ENCODE assay signal across 19 cellular contexts in genomic region chrX:18889982-18890381, GRCh38.
"Had no signal": no experiment of that assay in that cellular context is flagged by ENCODE, and none has a peak within 500 bp of the region (broad histone marks: within the 10 kb centered on the region; RNA-seq: fewer than 3 reads in every experiment).

No MANE protein-coding gene starts in this region.

- H3K4me3 Mint-ChIP-seq: activated T-cell treated with anti-CD3 and anti-CD28 coated beads, Interleukin-2, amount 50 U/mL, for 4 hours; central memory CD8-positive, alpha-beta T cell; neural crest cell had no signal

- H3K36me3 Mint-ChIP-seq: activated naive CD4-positive, alpha-beta T cell treated with anti-CD3 and anti-CD28 coated beads, Interleukin-2, amount 50 U/mL, for 72 hours had no signal

- H3K36me3 ChIP-seq: brain microvascular endothelial cell, left ventricle myocardium inferior, right atrium auricular region, thyroid gland had no signal

- ATAC-seq: activated CD4-positive, CD25-positive, alpha-beta regulatory T cell treated with anti-CD3 and anti-CD28 coated beads, Interleukin-2, amount 50 U/mL, for 24 hours; activated naive CD4-positive, alpha-beta T cell treated with anti-CD3 and anti-CD28 coated beads, Interleukin-2, amount 50 U/mL, for 72 hours; activated T-cell treated with anti-CD3 and anti-CD28 coated beads, Interleukin-2, amount 50 U/mL, for 4 hours had no signal

- H3K9me3 ChIP-seq: left ventricle myocardium inferior, right atrium auricular region, thyroid gland had no signal

- H3K27me3 Mint-ChIP-seq: central memory CD8-positive, alpha-beta T cell; progenitor cell of endocrine pancreas had no signal

- H3K27ac ChIP-seq: brain microvascular endothelial cell, coronary artery, right atrium auricular region had no signal

- H3K4me3 ChIP-seq: coronary artery, left ventricle myocardium inferior, right atrium auricular region, thyroid gland had no signal

- H3K27me3 ChIP-seq: brain microvascular endothelial cell, right atrium auricular region, thyroid gland had no signal

- H3K27ac Mint-ChIP-seq: activated naive CD4-positive, alpha-beta T cell treated with anti-CD3 and anti-CD28 coated beads, Interleukin-2, amount 50 U/mL, for 72 hours; progenitor cell of endocrine pancreas had no signal

- DNase-seq: activated CD4-positive, alpha-beta T cell treated with anti-CD3 and anti-CD28 coated beads, Interleukin-2, amount 50 U/mL, for 1 hour; activated CD8-positive, alpha-beta memory T cell treated with anti-CD3 and anti-CD28 coated beads, Interleukin-2, amount 50 U/mL, for 4 hours; activated effector memory CD4-positive, alpha-beta T cell treated with Interleukin-2 at 50 U/mL for 16 hours; activated T-cell treated with anti-CD3 and anti-CD28 coated beads, Interleukin-2, amount 50 U/mL, for 4 hours; brain microvascular endothelial cell; left ventricle myocardium inferior; mammary epithelial cell; stimulated activated CD4-positive, alpha-beta T cell treated with anti-CD3 and anti-CD28 coated beads, Interleukin-12 subunit alpha, Interleukin-12 subunit beta, amount 100 ng/mL, for 4 hours; stimulated activated CD4-positive, alpha-beta T cell treated with anti-CD3 and anti-CD28 coated beads, Interleukin-1b, Interleukin-23, amount 100 ng/mL, for 48 hours; stimulated activated CD8-positive, alpha-beta memory T cell treated with anti-CD3 and anti-CD28 coated beads, Interleukin-4, amount 100 ng/mL, for 48 hours; stimulated activated naive CD4-positive, alpha-beta T cell treated with Interleukin-2 at 50 U/mL for 16 hours; thyroid gland had no signal

- H3K9me3 Mint-ChIP-seq: activated naive CD4-positive, alpha-beta T cell treated with anti-CD3 and anti-CD28 coated beads, Interleukin-2, amount 50 U/mL, for 72 hours; activated T-cell treated with anti-CD3 and anti-CD28 coated beads, Interleukin-2, amount 50 U/mL, for 4 hours; central memory CD8-positive, alpha-beta T cell; neural crest cell had no signal
